ENCODE assay signal across 1 cellular context in genomic region chr18:55186588-55186987, GRCh38.
TF ChIP-seq lines count a peak whose summit lies in the region.

No MANE protein-coding gene starts in this region.

TF ChIP-seq in H1, 55 proteins besides CTCF, POLR2A, EP300 and RAD21:
- TF ChIP-seq KDM1A (IDR thresholded peaks at IDR 0.05; ENCODE audit: borderline replicate concordance, low read length) = no peak
- TF ChIP-seq PHF8 (conservative IDR thresholded peaks at IDR 0.05; ENCODE audit: low read depth, low read length) = no peak
- no peak for TF ChIP-seq EZH2 (IDR thresholded peaks at IDR 0.05; ENCODE audit: low read depth, low read length, severe bottlenecking)
- TF ChIP-seq, protein P1, sequence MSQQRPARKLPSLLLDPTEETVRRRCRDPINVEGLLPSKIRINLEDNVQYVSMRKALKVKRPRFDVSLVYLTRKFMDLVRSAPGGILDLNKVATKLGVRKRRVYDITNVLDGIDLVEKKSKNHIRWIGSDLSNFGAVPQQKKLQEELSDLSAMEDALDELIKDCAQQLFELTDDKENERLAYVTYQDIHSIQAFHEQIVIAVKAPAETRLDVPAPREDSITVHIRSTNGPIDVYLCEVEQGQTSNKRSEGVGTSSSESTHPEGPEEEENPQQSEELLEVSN (IDR thresholded peaks at IDR 0.05) = no peak
- TF ChIP-seq MAFK (IDR thresholded peaks at IDR 0.05; ENCODE audit: low read depth, low read length) = no peak
- no peak for TF ChIP-seq GABPA (IDR thresholded peaks at IDR 0.05; ENCODE audit: borderline replicate concordance, insufficient read depth, low read length)
- no peak for TF ChIP-seq CREB1 (IDR thresholded peaks at IDR 0.05)
- TF ChIP-seq BCL11A (IDR thresholded peaks at IDR 0.05; ENCODE audit: low read depth in 2 of 2, low read length in 2 of 2) = no peak
- TF ChIP-seq CBX8 (IDR thresholded peaks at IDR 0.05; ENCODE audit: borderline replicate concordance, low read depth, low read length) = no peak
- no peak for TF ChIP-seq SRF (IDR thresholded peaks at IDR 0.05; ENCODE audit: low read depth, low read length)
- TF ChIP-seq JUND (IDR thresholded peaks at IDR 0.05; ENCODE audit: low read length) = no peak
